In the genomic region with DNA sequence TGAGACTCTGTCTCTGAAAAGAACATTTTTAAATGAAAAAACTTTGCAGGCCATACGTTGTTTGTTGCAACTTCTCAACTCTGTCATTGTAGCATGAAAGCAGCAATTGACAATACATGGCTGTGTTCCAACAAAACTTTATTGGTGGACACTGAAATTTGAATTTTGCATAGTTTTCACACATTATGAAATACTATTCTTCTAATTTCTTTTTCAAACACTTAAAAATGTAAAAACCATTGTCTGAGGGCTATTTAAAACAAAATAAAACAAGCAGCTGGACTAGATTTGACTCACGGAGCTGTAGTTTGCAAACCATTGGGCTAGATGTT, we compare ENCODE assay signal across 22 cellular contexts. TPM values are rescaled to one million over a fixed set of nuclear protein-coding genes. Genes with fewer than 3 reads are reported as not detected.
"Had no signal": no experiment of that assay in that cellular context is flagged by ENCODE, and none has a peak within 500 bp of the region (broad histone marks: within the 10 kb centered on the region; RNA-seq: fewer than 3 reads in every experiment).

No MANE protein-coding gene starts in this region.

- DNase-seq: dermis blood vessel endothelial cell; effector memory CD8-positive, alpha-beta T cell; gastrocnemius medialis; head of caudate nucleus; mesenchymal stem cell; naive thymus-derived CD8-positive, alpha-beta T cell; sigmoid colon; stimulated activated CD4-positive, alpha-beta T cell treated with anti-CD3 and anti-CD28 coated beads, Interleukin-2, amount 100 ng/mL, for 24 hours; stimulated activated CD4-positive, alpha-beta T cell treated with anti-CD3 and anti-CD28 coated beads, Interleukin-4, amount 100 ng/mL, for 4 hours; stimulated activated naive CD4-positive, alpha-beta T cell; stimulated activated naive CD8-positive, alpha-beta T cell treated with anti-CD3 and anti-CD28 coated beads, Interleukin-15, amount 100 ng/mL, for 72 hours had no signal

- H3K27ac ChIP-seq: coronary artery, gastrocnemius medialis, parathyroid adenoma, prostate gland, right atrium auricular region, sigmoid colon, suprapubic skin, vagina had no signal

- H3K9me3 ChIP-seq: gastrocnemius medialis, prostate gland, right atrium auricular region, sigmoid colon, suprapubic skin, vagina had no signal

- H3K36me3 Mint-ChIP-seq: naive thymus-derived CD8-positive, alpha-beta T cell had no signal

- H3K4me3 ChIP-seq: coronary artery, gastrocnemius medialis, prostate gland, right atrium auricular region, sigmoid colon, suprapubic skin, vagina had no signal

- H3K36me3 ChIP-seq: gastrocnemius medialis, prostate gland, right atrium auricular region, sigmoid colon, suprapubic skin, vagina had no signal

- H3K27me3 ChIP-seq: gastrocnemius medialis, right atrium auricular region, sigmoid colon, suprapubic skin, vagina had no signal

- H3K27ac Mint-ChIP-seq: effector memory CD8-positive, alpha-beta T cell; stimulated activated naive CD8-positive, alpha-beta T cell treated with anti-CD3 and anti-CD28 coated beads, Interleukin-15, amount 100 ng/mL, for 72 hours had no signal

- H3K4me1 Mint-ChIP-seq: central memory CD8-positive, alpha-beta T cell; naive thymus-derived CD8-positive, alpha-beta T cell; stimulated activated naive CD8-positive, alpha-beta T cell treated with anti-CD3 and anti-CD28 coated beads, Interleukin-15, amount 100 ng/mL, for 72 hours had no signal

- H3K79me2 ChIP-seq: parathyroid adenoma had no signal

- H3K4me1 ChIP-seq: gastrocnemius medialis, prostate gland, right atrium auricular region, sigmoid colon, vagina had no signal

- H3K27me3 Mint-ChIP-seq: central memory CD8-positive, alpha-beta T cell; stimulated activated naive CD8-positive, alpha-beta T cell treated with anti-CD3 and anti-CD28 coated beads, Interleukin-15, amount 100 ng/mL, for 72 hours had no signal

- ATAC-seq: effector memory CD8-positive, alpha-beta T cell; gastrocnemius medialis; naive thymus-derived CD8-positive, alpha-beta T cell had no signal

- H3K9ac ChIP-seq: parathyroid adenoma had no signal

- H3K9me3 Mint-ChIP-seq: central memory CD8-positive, alpha-beta T cell; effector memory CD8-positive, alpha-beta T cell; naive thymus-derived CD8-positive, alpha-beta T cell; stimulated activated naive CD8-positive, alpha-beta T cell treated with anti-CD3 and anti-CD28 coated beads, Interleukin-15, amount 100 ng/mL, for 72 hours had no signal

- H3K4me3 Mint-ChIP-seq: central memory CD8-positive, alpha-beta T cell; effector memory CD8-positive, alpha-beta T cell; naive thymus-derived CD8-positive, alpha-beta T cell; stimulated activated naive CD8-positive, alpha-beta T cell treated with anti-CD3 and anti-CD28 coated beads, Interleukin-15, amount 100 ng/mL, for 72 hours had no signal

- FAIRE-seq: endometrium had no signal

RNA-seq across cellular contexts. Expression of gene CSTA, which starts 18.5 kb away (rescaled TPM):
- total RNA-seq: dermis blood vessel endothelial cell; glomerular endothelial cell; lung microvascular endothelial cell; naive thymus-derived CD8-positive, alpha-beta T cell had no signal
- polyA plus RNA-seq: neural cell had no signal
